Comparison of ENCODE assay signal across 12 cellular contexts in the genomic region with DNA sequence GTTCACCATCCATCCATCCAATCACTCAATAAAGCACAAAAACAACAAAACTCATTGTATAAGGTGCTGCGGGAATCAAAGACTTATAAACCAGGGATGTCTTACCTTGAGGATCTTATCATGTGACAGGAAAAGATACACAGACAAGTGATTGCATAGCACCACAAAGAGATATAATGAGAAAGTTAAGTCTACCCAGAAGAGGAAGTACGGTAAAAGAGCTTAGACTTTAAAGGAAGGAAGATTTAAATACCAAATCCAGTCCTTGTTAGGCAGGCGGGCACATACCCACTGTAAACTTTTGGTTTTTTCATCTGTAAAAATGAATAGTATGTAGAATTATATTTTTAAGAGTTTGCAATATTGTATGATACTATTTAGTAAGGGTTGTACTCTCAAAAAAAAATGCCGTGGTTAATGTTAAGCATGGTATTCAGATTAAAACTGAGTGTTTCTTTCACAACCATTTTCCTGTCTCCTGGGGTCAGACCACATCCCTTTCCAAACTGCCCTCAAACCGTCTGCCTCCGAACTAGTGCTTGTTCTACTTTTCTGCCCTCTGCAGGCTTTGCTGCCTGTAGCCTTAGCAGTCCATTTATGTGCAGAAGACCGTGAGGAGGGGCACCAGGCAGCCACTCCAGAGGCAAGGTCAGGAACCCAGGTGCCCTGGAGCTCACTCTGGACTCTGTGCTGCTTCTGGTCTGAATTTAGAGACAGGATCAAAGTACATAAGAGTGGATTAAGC.
DNase-seq lines count a peak whose midpoint lies in the region; ATAC-seq and TF ChIP-seq lines count a peak whose summit lies in the region.
"Had no signal": no experiment of that assay in that cellular context is flagged by ENCODE, and none has a peak within 500 bp of the region (broad histone marks: within the 10 kb centered on the region; RNA-seq: fewer than 3 reads in every experiment).

No MANE protein-coding gene starts in this region.

- H3K14ac ChIP-seq in H9 (ENCODE audit: insufficient read depth, low read length): no peak overlapping the region

- no peak overlapping the region for H3K23ac ChIP-seq in H9 (ENCODE audit: insufficient read length, low read depth, low read length)

- no peak overlapping the region for H2BK20ac ChIP-seq in H9 (ENCODE audit: low read depth, low read length, poor library complexity, severe bottlenecking)

- no peak overlapping the region for H3K4ac ChIP-seq in H9 (ENCODE audit: low read depth, low read length)

- H3K23me2 ChIP-seq in H9 (ENCODE audit: insufficient read length, low read depth, low read length, poor library complexity, severe bottlenecking): no peaks in the 10 kb centered on the region

- H3K4me2 ChIP-seq in H9 (ENCODE audit: insufficient read depth, insufficient read length, low read length): no peak overlapping the region

- intact Hi-C loops in CD4-positive, alpha-beta T cell (cut with DNase I, micrococcal nuclease): no loop called here

- H2BK15ac ChIP-seq in H9 (ENCODE audit: low read depth, low read length): no peak overlapping the region

- POLR2A ChIA-PET in CD4-positive, alpha-beta T cell (lab: Charles Lee): no interaction called here
- POLR2A ChIA-PET in GM10248 (lab: Yijun Ruan, JAX): no interaction called here

- no peak overlapping the region for H2BK120ac ChIP-seq in H9 (ENCODE audit: low read depth, low read length, poor library complexity, severe bottlenecking)

- no peak overlapping the region for H3K56ac ChIP-seq in H9 (ENCODE audit: insufficient read length, low read depth, low read length)

- H3K36me3 ChIP-seq in endodermal cell (ENCODE audit: control insufficient read depth, insufficient read depth, low read length): no peaks in the 10 kb centered on the region
- H3K36me3 ChIP-seq: esophagus muscularis mucosa had no signal

- no peaks in the 10 kb centered on the region for H3K79me1 ChIP-seq in H9 (ENCODE audit: insufficient read depth, low read depth, low read length, poor library complexity, severe bottlenecking)

- CTCF ChIA-PET in CD4-positive, alpha-beta T cell (lab: Charles Lee): no interaction called here
- CTCF ChIA-PET in GM10248 (lab: Yijun Ruan, JAX): no interaction called here

- no peak overlapping the region for H3K4me3 ChIP-seq in endodermal cell (ENCODE audit: low read length)
- H3K4me3 ChIP-seq: body of pancreas, esophagus muscularis mucosa, GM12878 had no signal

- H2AFZ ChIP-seq in H9 (ENCODE audit: low read length): no peak overlapping the region

- peak overlapping the region; percentile 60 for H3K27ac Mint-ChIP-seq in CD4-positive, alpha-beta T cell
- H3K27ac Mint-ChIP-seq in H9: peak overlapping the region in 2 of 3 experiments; percentile 34 to 74; a peak in 3 of 7 replicates
- no peak overlapping the region for H3K27ac Mint-ChIP-seq in endodermal cell

- peak overlapping the region; percentile 21 for H3K27ac ChIP-seq in CD4-positive, alpha-beta T cell (ENCODE audit: low read depth, low read length)
- H3K27ac ChIP-seq in H9 (ENCODE audit: insufficient read length, low read depth, low read length): no peak overlapping the region
- no peak overlapping the region for H3K27ac ChIP-seq in endodermal cell (ENCODE audit: low read depth, low read length)
- H3K27ac ChIP-seq: body of pancreas, esophagus muscularis mucosa had no signal

- H3K27me3 ChIP-seq in CD4-positive, alpha-beta T cell (ENCODE audit: control insufficient read depth, insufficient read depth, low read length): no peaks in the 10 kb centered on the region
- H3K27me3 ChIP-seq in H9 (ENCODE audit: insufficient read depth, low read length) (no peaks in the 10 kb centered on the region), endodermal cell (ENCODE audit: control insufficient read depth, insufficient read depth, low read length, poor library complexity, severe bottlenecking) (no peaks in the 10 kb centered on the region)
- H3K27me3 ChIP-seq: body of pancreas, esophagus muscularis mucosa had no signal

- TF ChIP-seq CTCF in CD4-positive, alpha-beta T cell (IDR thresholded peaks at IDR 0.05): no peak
- TF ChIP-seq CTCF in H9 (conservative IDR thresholded peaks at IDR 0.05): no peak
- peak; percentile 22 for TF ChIP-seq CTCF in endodermal cell (conservative IDR thresholded peaks at IDR 0.05)
- TF ChIP-seq CTCF in GM10248 (IDR thresholded peaks at IDR 0.05; ENCODE audit: control extremely low read depth, extremely low read depth, low read depth, missing control alignments): no peak

- H3K4me1 Mint-ChIP-seq in CD4-positive, alpha-beta T cell (ENCODE audit: low read depth): peaks cover 24% of the 10 kb centered on the region
- peaks cover 6 to 9% of the 10 kb centered on the region in 2 experiments; a peak in 3 of 4 replicates for H3K4me1 Mint-ChIP-seq in H9
- peaks cover 18% of the 10 kb centered on the region for H3K4me1 Mint-ChIP-seq in endodermal cell

- no peaks in the 10 kb centered on the region for H3K4me1 ChIP-seq in H9 (ENCODE audit: insufficient read depth, low read length)
- peaks cover 14% of the 10 kb centered on the region for H3K4me1 ChIP-seq in endodermal cell (ENCODE audit: control insufficient read depth, insufficient read depth, low read length)
- H3K4me1 ChIP-seq: body of pancreas, esophagus muscularis mucosa had no signal

- H3K9me3 ChIP-seq in CD4-positive, alpha-beta T cell (ENCODE audit: control insufficient read depth, low read length): no peaks in the 10 kb centered on the region
- H3K9me3 ChIP-seq in H9 (ENCODE audit: control insufficient read depth, low read depth, low read length): no peaks in the 10 kb centered on the region
- H3K9me3 ChIP-seq in endodermal cell (ENCODE audit: control insufficient read depth, low read length): no peaks in the 10 kb centered on the region
- H3K9me3 ChIP-seq: body of pancreas, esophagus muscularis mucosa had no signal

- no peak overlapping the region for H3K9ac ChIP-seq in H9 (ENCODE audit: extremely low read depth, insufficient read length, low read length)
- H3K9ac ChIP-seq in endodermal cell (ENCODE audit: extremely low read depth, low read length, poor library complexity, severe bottlenecking): no peak overlapping the region

- H3K9me3 Mint-ChIP-seq in CD4-positive, alpha-beta T cell: no peaks in the 10 kb centered on the region
- H3K9me3 Mint-ChIP-seq in H9 (no peaks in the 10 kb centered on the region), endodermal cell (no peaks in the 10 kb centered on the region)

- no peak overlapping the region for H2AK5ac ChIP-seq in H9 (ENCODE audit: insufficient read length, low read length)

- H4K8ac ChIP-seq in H9 (replicated peaks; ENCODE audit: insufficient read length, low read depth, low read length): no peak overlapping the region

- no CpG with 5 or more reads among the region's 7 CpGs for WGBS in H9 (ENCODE audit: extremely low coverage, insufficient read length, low lambda C conversion rate)
- 76 to 90% methylated on average over 6 to 7 of the region's 7 CpGs for WGBS in endodermal cell (ENCODE audit: insufficient coverage in 1 of 2, insufficient read length in 1 of 2), 2 experiments

- no peaks in the 10 kb centered on the region for H3K27me3 Mint-ChIP-seq in CD4-positive, alpha-beta T cell
- H3K27me3 Mint-ChIP-seq in H9 (ENCODE audit: low read depth): no peaks in the 10 kb centered on the region
- H3K27me3 Mint-ChIP-seq in endodermal cell (ENCODE audit: insufficient read depth): no peaks in the 10 kb centered on the region

- ATAC-seq in CD4-positive, alpha-beta T cell (ENCODE audit: poor library complexity): peak; percentile 63
- ATAC-seq in HG02970 (IDR thresholded peaks at IDR 0.05; ENCODE audit: low FRiP score, unreplicated experiment): no peak
- ATAC-seq: body of pancreas, GM12878 had no signal

- no peak overlapping the region for H4K5ac ChIP-seq in H9 (ENCODE audit: insufficient read length, low read depth, low read length)

- H3K18ac ChIP-seq in H9 (ENCODE audit: insufficient read length, low read depth, low read length): no peak overlapping the region

- peak overlapping the region; percentile 42 for H3K4me3 Mint-ChIP-seq in CD4-positive, alpha-beta T cell
- no peak overlapping the region for H3K4me3 Mint-ChIP-seq in H9
- H3K4me3 Mint-ChIP-seq in endodermal cell: no peak overlapping the region

- no peak overlapping the region for H3T11ph ChIP-seq in H9 (ENCODE audit: low read length)

- no peak for DNase-seq in CD4-positive, alpha-beta T cell
- peak; percentile 38 for DNase-seq in H9
- DNase-seq in RPMI7951 (ENCODE audit: low read depth): peak; percentile 65
- DNase-seq in endodermal cell: peak; percentile 44
- DNase-seq in dedifferentiated amniotic fluid mesenchymal stem cell (ENCODE audit: extremely low spot score): no peak
- DNase-seq in GM10248 (ENCODE audit: extremely low spot score): no peak
- no peak for DNase-seq in NCI-H2029 treated with DMSO at 0.1 percent for 48 hours (lab: John Stamatoyannopoulos, UW)
- DNase-seq: body of pancreas, NCI-H1105 treated with DMSO at 0.1 percent for 48 hours had no signal

- no peaks in the 10 kb centered on the region for H3K36me3 Mint-ChIP-seq in CD4-positive, alpha-beta T cell (ENCODE audit: low read depth)
- H3K36me3 Mint-ChIP-seq in H9 (ENCODE audit: insufficient read depth in 1 of 3, low read depth in 3 of 3) (no peaks in the 10 kb centered on the region), endodermal cell (ENCODE audit: low read depth) (no peaks in the 10 kb centered on the region)

- H4K20me1 ChIP-seq in H9 (ENCODE audit: control insufficient read depth, insufficient read depth, insufficient read length): no peaks in the 10 kb centered on the region

- H2BK5ac ChIP-seq in H9 (ENCODE audit: insufficient read length, low read length): no peak overlapping the region

- H2BK12ac ChIP-seq in H9 (ENCODE audit: insufficient read length, low read depth, low read length): no peak overlapping the region

- H3K79me2 ChIP-seq in H9 (ENCODE audit: insufficient read depth, low read length): no peaks in the 10 kb centered on the region

- no peak overlapping the region for H4K91ac ChIP-seq in H9 (ENCODE audit: insufficient read length, low read depth, low read length)

Comparison
In these comparisons a context has a peak if more than half of its experiments do, and no peak if none do; other contexts are left out.
1. DNase-seq: peak in H9 (single experiment), RPMI7951 (single experiment) and endodermal cell (single experiment); none in CD4-positive, alpha-beta T cell (0 of 10), dedifferentiated amniotic fluid mesenchymal stem cell (single experiment), GM10248 (single experiment) and NCI-H2029 treated with DMSO at 0.1 percent for 48 hours (single experiment).